In the genomic region with DNA sequence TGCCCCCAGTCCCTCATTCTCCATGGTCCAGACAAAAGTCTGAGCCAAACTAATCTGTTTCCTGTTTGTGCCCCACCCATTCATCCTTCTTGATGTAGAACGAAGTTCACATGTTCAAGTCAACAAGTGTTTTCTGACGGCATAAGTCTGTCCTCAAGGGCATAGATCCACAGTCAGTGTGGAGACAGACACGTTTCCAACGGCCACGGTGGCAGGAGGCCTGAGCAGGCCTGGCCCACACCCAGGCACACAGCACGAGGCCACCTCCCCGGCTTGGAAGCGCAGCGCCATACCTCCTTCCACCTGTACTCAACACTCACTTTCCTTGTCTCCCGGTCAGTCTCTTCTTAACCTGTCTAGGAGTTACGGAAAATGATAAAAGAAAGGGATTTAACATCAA, we compare ENCODE assay signal across 21 cellular contexts. TPM values are rescaled to one million over a fixed set of nuclear protein-coding genes. Genes with fewer than 3 reads are reported as not detected.
DNase-seq lines count a peak whose midpoint lies in the region; ATAC-seq, FAIRE-seq and TF ChIP-seq lines count a peak whose summit lies in the region.
"Had no signal": no experiment of that assay in that cellular context is flagged by ENCODE, and none has a peak within 500 bp of the region (broad histone marks: within the 10 kb centered on the region; RNA-seq: fewer than 3 reads in every experiment).

No MANE protein-coding gene starts in this region.

- H3K9ac ChIP-seq in H1 (replicated peaks in 1 of 4; ENCODE audit: extremely low read depth in 1 of 4, low read depth in 3 of 4, low read length in 3 of 4) (no peak overlapping the region), mesendoderm (ENCODE audit: low read length) (no peak overlapping the region)

- H3K18ac ChIP-seq in H1 (ENCODE audit: extremely low read depth, low read length) (0 out of 2 replicates have a peak overlapping the region, but pooled peaks have one; percentile 36), mesendoderm (ENCODE audit: low read length) (no peak overlapping the region)

- no peak overlapping the region for H4K8ac ChIP-seq in H1 (ENCODE audit: extremely low read depth, insufficient read depth, low read length)
- H4K8ac ChIP-seq in mesendoderm (ENCODE audit: low read depth, low read length) = no peak overlapping the region

- H4K5ac ChIP-seq in H1 (ENCODE audit: insufficient read length, low read depth, low read length) (no peak overlapping the region), mesendoderm (ENCODE audit: low read length) (no peak overlapping the region)

- H2BK5ac ChIP-seq in H1 (ENCODE audit: low read depth, low read length) (no peak overlapping the region; the same call in 1 of the 2 replicates), mesendoderm (ENCODE audit: low read length) (no peak overlapping the region)

- ATAC-seq in Right ventricle myocardium inferior (peak; percentile 40), GM18861 (IDR thresholded peaks at IDR 0.05; ENCODE audit: unreplicated experiment) (no peak)

- peak overlapping the region; percentile 66; the same call in 1 of the 2 replicates for H2BK20ac ChIP-seq in H1 (ENCODE audit: low read length)

- intact Hi-C loops in Right ventricle myocardium inferior (cut with DNase I) = no loop called here
- intact Hi-C loops in testis (cut with DNase I; ENCODE audit: low total_unique reads) = no loop called here
- intact Hi-C loops in breast epithelium (cut with DNase I; ENCODE audit: low total_unique reads) = no loop called here

- H3K23me2 ChIP-seq in H1 (ENCODE audit: low read depth, low read length) = no peaks in the 10 kb centered on the region; the same call in 1 of the 2 replicates

- H2BK120ac ChIP-seq in H1 (replicated peaks; ENCODE audit: low read depth, low read length) (no peak overlapping the region), mesendoderm (ENCODE audit: low read depth, low read length) (no peak overlapping the region)

- H3K14ac ChIP-seq in H1 (ENCODE audit: insufficient read length) = no peak overlapping the region

- CTCF ChIA-PET in H1 (lab: Charles Lee; ENCODE audit: partially characterized antibody) = interaction anchor here (0.8 to 49.1 kb wide), 6 partner anchors 10 to 95 kb away, joined by 3 to 1071 read pairs (median 18); partner anchors contain the start of genes ADORA1 and PPFIA4

- H4K20me1 ChIP-seq in H1 (replicated peaks in 1 of 2; ENCODE audit: control insufficient read depth in 1 of 2, insufficient read depth in 2 of 2, low read length in 2 of 2) = no peaks in the 10 kb centered on the region

- no peaks in the 10 kb centered on the region for H3K79me2 ChIP-seq in H1 (ENCODE audit: control insufficient read depth in 1 of 2, insufficient read depth in 2 of 2, low read length in 2 of 2)
- H3K79me2 ChIP-seq in mesendoderm (ENCODE audit: control insufficient read depth, insufficient read depth, low read length) = no peaks in the 10 kb centered on the region

- H2BK12ac ChIP-seq in H1 (ENCODE audit: low read depth, low read length) = peak overlapping the region; percentile 71; the same call in 1 of the 2 replicates

- H2BK15ac ChIP-seq in H1 (ENCODE audit: low read length) (no peak overlapping the region), mesendoderm (replicated peaks; ENCODE audit: low read depth) (no peak overlapping the region)

- H2AFZ ChIP-seq in H1 (ENCODE audit: low read length) = no peak overlapping the region

- no peaks in the 10 kb centered on the region for H3K9me3 ChIP-seq in right atrium auricular region
- peaks cover 0 to 5% of the 10 kb centered on the region in 2 experiments; a peak in 1 of 4 replicates for H3K9me3 ChIP-seq in H1 (ENCODE audit: insufficient read depth in 2 of 2, low read depth in 1 of 2, low read length in 1 of 2)
- H3K9me3 ChIP-seq in testis = no peaks in the 10 kb centered on the region
- H3K9me3 ChIP-seq in breast epithelium = no peaks in the 10 kb centered on the region
- H3K9me3 ChIP-seq: SJSA1 had no signal

- H3K27me3 ChIP-seq in right atrium auricular region (no peaks in the 10 kb centered on the region), H1 (replicated peaks in 1 of 4; ENCODE audit: control insufficient read depth in 3 of 4, extremely low read depth in 1 of 4, insufficient read depth in 3 of 4, low read length in 3 of 4) (no peaks in the 10 kb centered on the region), mesendoderm (ENCODE audit: insufficient read depth, low read length, poor library complexity) (no peaks in the 10 kb centered on the region), testis (no peaks in the 10 kb centered on the region), breast epithelium (no peaks in the 10 kb centered on the region)

- TF ChIP-seq RAD21 in H1 (IDR thresholded peaks at IDR 0.05 in 1 of 2, conservative IDR thresholded peaks at IDR 0.05 in 1 of 2; ENCODE audit: low read depth in 2 of 2, low read length in 2 of 2) = no peak

- DNase-seq in Right ventricle myocardium inferior (ENCODE audit: missing footprints) (no peak), right atrium auricular region (ENCODE audit: low spot score) (no peak), H1 (ENCODE audit: low read depth in 1 of 2, low spot score in 2 of 2) (no peak), mesendoderm (no peak), testis (no peak), breast epithelium (ENCODE audit: low spot score in 2 of 2) (no peak)
- DNase-seq in stimulated activated naive CD4-positive, alpha-beta T cell treated with Interleukin-2 at 50 U/mL for 16 hours (lab: John Stamatoyannopoulos, UW) = no peak
- DNase-seq: DMS 273 treated with DMSO at 0.1 percent for 48 hours; Karpas-422; NCI-H2081 treated with DMSO at 0.1 percent for 48 hours; NCI-H226; NCI-H526 treated with DMSO at 0.1 percent for 48 hours; NK-92 treated with Interleukin-12 subunit alpha and Interleukin-12 subunit beta, amount 100 ng/mL, for 24 hours; OCI-M1; RPMI8226 had no signal

- H3K36me3 ChIP-seq in right atrium auricular region (no peaks in the 10 kb centered on the region), H1 (ENCODE audit: control insufficient read depth in 2 of 4, insufficient read depth in 4 of 4, low read length in 3 of 4) (no peaks in the 10 kb centered on the region), mesendoderm (ENCODE audit: control insufficient read depth, insufficient read depth, low read length) (no peaks in the 10 kb centered on the region), testis (ENCODE audit: low read depth, missing control alignments) (no peaks in the 10 kb centered on the region), breast epithelium (no peaks in the 10 kb centered on the region)
- H3K36me3 ChIP-seq: SJSA1 had no signal

- H3K4me3 ChIP-seq in right atrium auricular region (no peak overlapping the region), H1 (ENCODE audit: extremely low read depth in 1 of 4, insufficient read depth in 2 of 4, low read depth in 3 of 4, low read length in 4 of 4) (no peak overlapping the region), mesendoderm (ENCODE audit: low read length) (no peak overlapping the region), testis (no peak overlapping the region), breast epithelium (no peak overlapping the region)
- H3K4me3 ChIP-seq: SJSA1 had no signal

- H2AK5ac ChIP-seq in H1 (ENCODE audit: low read depth, low read length) (no peak overlapping the region), mesendoderm (ENCODE audit: low read length) (no peak overlapping the region)

- H3K27ac ChIP-seq in right atrium auricular region (peak overlapping the region in 1 of 2 donors; percentile 33), H1 (ENCODE audit: low read depth, low read length) (no peak overlapping the region), mesendoderm (ENCODE audit: low read depth, low read length) (no peak overlapping the region), testis (peak overlapping the region; percentile 10 to 21), breast epithelium (peak overlapping the region in 1 of 2 donors; percentile 67)
- H3K27ac ChIP-seq: 22Rv1, SJSA1 had no signal

- TF ChIP-seq POLR2A in H1 (IDR thresholded peaks at IDR 0.05; ENCODE audit: control extremely low read depth in 1 of 2, low read depth in 2 of 2, low read length in 2 of 2) = no peak
- no peak for TF ChIP-seq POLR2A in testis (IDR thresholded peaks at IDR 0.05)
- no peak for TF ChIP-seq POLR2A in breast epithelium (IDR thresholded peaks at IDR 0.05)

- 92% methylated on average over 11 of the region's 11 CpGs; no CpG with 5 or more reads in 1 of the 2 experiments for WGBS in H1 (ENCODE audit: extremely low coverage in 1 of 2, insufficient coverage in 1 of 2, insufficient read length in 1 of 2, insufficient replicate concordance in 2 of 2, low coverage in 1 of 2, low lambda C conversion rate in 2 of 2, missing lambda C conversion rate in 1 of 2), 2 experiments
- WGBS in mesendoderm (ENCODE audit: extremely low coverage, insufficient coverage, low lambda C conversion rate) = no CpG with 5 or more reads among the region's 11 CpGs
- WGBS in testis, 2 donors = 58 to 74% methylated on average over 11 of the region's 11 CpGs

- no peak for TF ChIP-seq CTCF in right atrium auricular region (IDR thresholded peaks at IDR 0.05)
- no peak for TF ChIP-seq CTCF in H1 (IDR thresholded peaks at IDR 0.05; ENCODE audit: control extremely low read depth in 1 of 3, insufficient read depth in 1 of 3, low read depth in 1 of 3, low read length in 3 of 3)
- no peak for TF ChIP-seq CTCF in testis (IDR thresholded peaks at IDR 0.05)
- TF ChIP-seq CTCF in breast epithelium (IDR thresholded peaks at IDR 0.05) = no peak

- POLR2A ChIA-PET in H1 (lab: Charles Lee; ENCODE audit: partially characterized antibody) = interaction anchor here (1.2 kb wide), 1 partner anchor 10 kb away, joined by 3 read pairs; no protein-coding TSS in a partner anchor

- H3K23ac ChIP-seq in H1 (ENCODE audit: insufficient read length) (no peak overlapping the region), mesendoderm (ENCODE audit: low read length) (no peak overlapping the region)

- H3K4me1 ChIP-seq in right atrium auricular region = peaks cover 0 to 25% of the 10 kb centered on the region in 2 donors
- H3K4me1 ChIP-seq in H1 (replicated peaks in 1 of 4; ENCODE audit: control insufficient read depth in 3 of 4, insufficient read depth in 4 of 4, low read length in 3 of 4) = peaks cover 5 to 21% (median 12%) of the 10 kb centered on the region in 4 experiments
- peaks cover 21% of the 10 kb centered on the region for H3K4me1 ChIP-seq in mesendoderm (ENCODE audit: control insufficient read depth, low read depth, low read length)
- peaks cover 40% of the 10 kb centered on the region for H3K4me1 ChIP-seq in testis
- peaks cover 0 to 5% of the 10 kb centered on the region in 2 donors for H3K4me1 ChIP-seq in breast epithelium
- H3K4me1 ChIP-seq: SJSA1 had no signal

- H4K91ac ChIP-seq in H1 (replicated peaks; ENCODE audit: insufficient read length, low read length) = no peak overlapping the region

- H3K56ac ChIP-seq in H1 (replicated peaks; ENCODE audit: insufficient read length, low read depth, low read length) (no peak overlapping the region), mesendoderm (ENCODE audit: low read length) (peak overlapping the region; percentile 1)

- H3K4ac ChIP-seq in H1 (replicated peaks; ENCODE audit: insufficient read length, low read depth, low read length) = no peak overlapping the region
- no peak overlapping the region for H3K4ac ChIP-seq in mesendoderm (ENCODE audit: low read depth, low read length)

- H3K4me2 ChIP-seq in H1 (ENCODE audit: insufficient read depth in 1 of 2, low read depth in 2 of 2, low read length in 2 of 2) (no peak overlapping the region), mesendoderm (ENCODE audit: low read length) (no peak overlapping the region)

- TF ChIP-seq EP300 in H1 (IDR thresholded peaks at IDR 0.05; ENCODE audit: borderline replicate concordance in 1 of 2, low read depth in 2 of 2, low read length in 2 of 2) = no peak

- FAIRE-seq in H1 (lab: Jason Lieb, UNC) = no peak
- FAIRE-seq: H54 had no signal

- H3K79me1 ChIP-seq in H1 (ENCODE audit: low read depth, low read length) (no peaks in the 10 kb centered on the region), mesendoderm (ENCODE audit: low read length) (peaks cover 8% of the 10 kb centered on the region)

RNA-seq across cellular contexts. Expression of gene ADORA1, which starts 16.1 kb away (rescaled TPM):
- total RNA-seq in Right ventricle myocardium inferior (19.0 TPM), right atrium auricular region (10 to 100 TPM in 1 of 2 donors, 1 to 10 TPM in 1; 9.4 to 15.1 TPM), testis (10 to 100 TPM; 43.2 to 68.6 TPM), breast epithelium (10 to 100 TPM in 1 of 3 donors, 1 to 10 TPM in 1, under 1 TPM in 1; 0.64 to 14.5 (median 5.2) TPM)
- total RNA-seq in H1 (2021; fragmentation: NEBNext Ultra II Directional; extraction: Animal tissue kit (Norgen Biotek cat#: 25700)) = 3.3 and 3.5 TPM in 2 replicates
- polyA plus RNA-seq in H1 (2011; rRNA removed) (6.7 and 12.2 TPM in 2 replicates), testis (ENCODE audit: insufficient read depth, low read depth, low replicate concordance) (61.9 TPM)
- polyA plus RNA-seq in H1 (2011; cell fraction: cytosol; rRNA removed) = 3.4 TPM
- 6.7 TPM for polyA plus RNA-seq in H1 (2011; cell fraction: nucleus; rRNA removed)
- polyA plus RNA-seq in H1 (2012, experiment 1 of 2) = 1.7 to 4.4 TPM (median 3.6 TPM) in 4 replicates
- polyA plus RNA-seq in H1 (2012, experiment 2 of 2) = 4.7 TPM
- polyA plus RNA-seq in H1 (2013, experiment 1 of 2) = 4.9 TPM
- 6.0 TPM for polyA plus RNA-seq in H1 (2013, experiment 2 of 2)
- 4.0 and 6.8 TPM in 2 replicates for polyA minus RNA-seq in H1 (2011; rRNA and poly(A)+ RNA removed)
- 2.0 TPM for polyA minus RNA-seq in H1 (2011; cell fraction: cytosol; rRNA and poly(A)+ RNA removed)
- polyA minus RNA-seq in H1 (2011; cell fraction: nucleus; rRNA and poly(A)+ RNA removed) = 3.7 TPM
- 8.0 TPM for polyA plus RNA-seq in mesendoderm (2013, experiment 1 of 2)
- 8.0 TPM for polyA plus RNA-seq in mesendoderm (2013, experiment 2 of 2)
- total RNA-seq: SJSA1 had no signal

RNA-seq across cellular contexts. Expression of gene MYBPH, which starts 32.0 kb away (rescaled TPM):
- total RNA-seq in Right ventricle myocardium inferior (not detected), right atrium auricular region (not detected), testis (under 1 TPM; 0.16 to 0.25 TPM), breast epithelium (under 1 TPM in 1 of 3 donors, not detected in 2; 0.66 TPM)
- total RNA-seq in H1 (2021; fragmentation: NEBNext Ultra II Directional; extraction: Animal tissue kit (Norgen Biotek cat#: 25700)) = not detected in 2 replicates
- polyA plus RNA-seq in H1 (2011; rRNA removed) (not detected in 2 replicates), testis (ENCODE audit: insufficient read depth, low read depth, low replicate concordance) (2.9 TPM)
- polyA plus RNA-seq in H1 (2011; cell fraction: cytosol; rRNA removed) = not detected
- polyA plus RNA-seq in H1 (2011; cell fraction: nucleus; rRNA removed) = not detected
- not detected in 4 replicates for polyA plus RNA-seq in H1 (2012, experiment 1 of 2)
- not detected for polyA plus RNA-seq in H1 (2012, experiment 2 of 2)
- not detected for polyA plus RNA-seq in H1 (2013, experiment 1 of 2)
- not detected for polyA plus RNA-seq in H1 (2013, experiment 2 of 2)
- not detected in 2 replicates for polyA minus RNA-seq in H1 (2011; rRNA and poly(A)+ RNA removed)
- polyA minus RNA-seq in H1 (2011; cell fraction: cytosol; rRNA and poly(A)+ RNA removed) = not detected
- polyA minus RNA-seq in H1 (2011; cell fraction: nucleus; rRNA and poly(A)+ RNA removed) = not detected
- polyA plus RNA-seq in mesendoderm (2013, experiment 1 of 2) = not detected
- 0.04 TPM for polyA plus RNA-seq in mesendoderm (2013, experiment 2 of 2)
- total RNA-seq: Daoy, SJSA1 had no signal
- polyA plus RNA-seq: BJ had no signal

RNA-seq across cellular contexts. Expression of gene CHI3L1, which starts 42.8 kb away (rescaled TPM):
- total RNA-seq in Right ventricle myocardium inferior = 0.46 TPM
- 1 to 10 TPM in 1 of 2 donors, under 1 TPM in 1; 0.85 to 9.4 TPM for total RNA-seq in right atrium auricular region
- total RNA-seq in H1 (2021; fragmentation: NEBNext Ultra II Directional; extraction: Animal tissue kit (Norgen Biotek cat#: 25700)) = not detected in 2 replicates
- polyA plus RNA-seq in H1 (2011; rRNA removed) = 0.57 and 1.0 TPM in 2 replicates
- polyA plus RNA-seq in H1 (2011; cell fraction: cytosol; rRNA removed) = 0.66 TPM
- 2.8 TPM for polyA plus RNA-seq in H1 (2011; cell fraction: nucleus; rRNA removed)
- 0.30 to 1.2 TPM (median 0.59 TPM) in 4 replicates for polyA plus RNA-seq in H1 (2012, experiment 1 of 2)
- polyA plus RNA-seq in H1 (2012, experiment 2 of 2) = 0.12 TPM
- polyA plus RNA-seq in H1 (2013, experiment 1 of 2) = 0.14 TPM
- polyA plus RNA-seq in H1 (2013, experiment 2 of 2) = 0.13 TPM
- polyA minus RNA-seq in H1 (2011; rRNA and poly(A)+ RNA removed) = 0.37 TPM in 1 of 2 replicates, not detected in the other
- polyA minus RNA-seq in H1 (2011; cell fraction: cytosol; rRNA and poly(A)+ RNA removed) = not detected
- polyA minus RNA-seq in H1 (2011; cell fraction: nucleus; rRNA and poly(A)+ RNA removed) = not detected
- 0.22 TPM for polyA plus RNA-seq in mesendoderm (2013, experiment 1 of 2)
- 0.20 TPM for polyA plus RNA-seq in mesendoderm (2013, experiment 2 of 2)
- total RNA-seq in testis = 1 to 10 TPM; 2.0 to 6.6 TPM
- 35.5 TPM for polyA plus RNA-seq in testis (ENCODE audit: insufficient read depth, low read depth, low replicate concordance)
- total RNA-seq in breast epithelium = 100 to 1,000 TPM in 2 of 3 donors, 10 to 100 TPM in 1; 14.2 to 638 (median 426) TPM
- total RNA-seq: Daoy, SJSA1 had no signal

RNA-seq across cellular contexts. Expression of gene MYOG, which starts 57.9 kb away (rescaled TPM):
- total RNA-seq in Right ventricle myocardium inferior = not detected
- not detected for total RNA-seq in right atrium auricular region
- not detected in 2 replicates for total RNA-seq in H1 (2021; fragmentation: NEBNext Ultra II Directional; extraction: Animal tissue kit (Norgen Biotek cat#: 25700))
- polyA plus RNA-seq in H1 (2011; rRNA removed) = not detected in 2 replicates
- not detected for polyA plus RNA-seq in H1 (2011; cell fraction: cytosol; rRNA removed)
- polyA plus RNA-seq in H1 (2011; cell fraction: nucleus; rRNA removed) = not detected
- polyA plus RNA-seq in H1 (2012, experiment 1 of 2) = not detected in 4 replicates
- not detected for polyA plus RNA-seq in H1 (2012, experiment 2 of 2)
- not detected for polyA plus RNA-seq in H1 (2013, experiment 1 of 2)
- polyA plus RNA-seq in H1 (2013, experiment 2 of 2) = not detected
- not detected in 2 replicates for polyA minus RNA-seq in H1 (2011; rRNA and poly(A)+ RNA removed)
- polyA minus RNA-seq in H1 (2011; cell fraction: cytosol; rRNA and poly(A)+ RNA removed) = not detected
- not detected for polyA minus RNA-seq in H1 (2011; cell fraction: nucleus; rRNA and poly(A)+ RNA removed)
- 0.13 TPM for polyA plus RNA-seq in mesendoderm (2013, experiment 1 of 2)
- 0.08 TPM for polyA plus RNA-seq in mesendoderm (2013, experiment 2 of 2)
- total RNA-seq in testis = under 1 TPM; 0.25 to 0.47 TPM
- polyA plus RNA-seq in testis (ENCODE audit: insufficient read depth, low read depth, low replicate concordance) = 1.2 TPM
- total RNA-seq in breast epithelium = not detected
- total RNA-seq: Daoy, SJSA1 had no signal
- polyA plus RNA-seq: BJ had no signal

Comparison
In these comparisons a context has a peak if more than half of its experiments do, and no peak if none do; other contexts are left out.
1. H3K27ac ChIP-seq: peak in testis (2 of 2); none in H1 (single experiment) and mesendoderm (single experiment).